In the genomic region with DNA sequence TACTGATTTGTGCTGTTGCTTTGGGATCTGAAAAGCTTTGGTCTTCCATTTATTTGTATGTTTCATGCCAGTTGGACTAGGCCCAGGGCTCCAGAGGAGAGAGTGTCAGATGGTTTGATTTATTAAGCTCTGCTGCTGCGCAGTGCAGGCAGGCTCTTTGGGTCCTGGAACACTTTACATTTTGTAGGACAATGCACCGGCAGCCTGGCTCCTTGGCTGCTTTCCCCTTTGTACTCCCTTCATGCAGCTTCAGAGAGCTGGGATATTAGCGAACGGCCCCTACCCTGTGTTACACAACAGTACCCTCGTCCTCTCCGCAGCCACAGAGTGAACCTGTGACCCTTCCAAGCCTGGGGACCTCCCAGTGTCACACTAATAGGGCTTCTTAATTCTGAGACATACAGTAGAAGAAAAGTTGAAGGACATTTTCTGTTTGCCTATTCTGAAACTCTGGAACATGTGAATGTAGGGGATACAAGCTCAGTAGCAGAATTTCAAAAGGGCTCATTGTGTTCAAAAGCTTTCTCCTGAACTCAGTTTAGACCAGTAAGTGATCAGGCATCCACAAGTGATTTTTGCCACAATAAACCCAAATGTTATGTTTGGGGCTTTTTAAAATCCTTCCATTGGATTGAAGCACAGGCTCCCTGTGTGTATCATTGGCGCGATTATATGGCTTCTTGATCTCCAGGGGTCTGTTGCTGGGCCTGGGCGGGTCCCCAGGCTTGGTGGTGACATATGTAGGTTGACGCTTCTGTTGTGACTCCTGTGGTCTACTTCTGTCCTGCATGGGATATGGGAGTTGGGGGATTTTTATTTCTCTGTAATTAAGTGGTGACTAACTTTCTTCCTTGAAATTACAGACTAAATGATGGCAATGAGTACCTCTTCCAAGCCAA, we compare ENCODE assay signal across 9 cellular contexts. TPM values are rescaled to one million over a fixed set of nuclear protein-coding genes. Genes with fewer than 3 reads are reported as not detected.
DNase-seq lines count a peak whose midpoint lies in the region; ATAC-seq and TF ChIP-seq lines count a peak whose summit lies in the region.
"Had no signal": no experiment of that assay in that cellular context is flagged by ENCODE, and none has a peak within 500 bp of the region (broad histone marks: within the 10 kb centered on the region; RNA-seq: fewer than 3 reads in every experiment).

No MANE protein-coding gene starts in this region.

- peaks cover 62 to 81% (median 78%) of the 10 kb centered on the region in 4 donors for H3K4me1 ChIP-seq in esophagus muscularis mucosa
- peaks cover 6 to 11% of the 10 kb centered on the region in 2 donors for H3K4me1 ChIP-seq in mucosa of rectum (ENCODE audit: control insufficient read depth in 2 of 2, insufficient read depth in 2 of 2, low read length in 2 of 2)

- no peak for TF ChIP-seq EP300 in esophagus muscularis mucosa (IDR thresholded peaks at IDR 0.05)

- peaks cover 86% of the 10 kb centered on the region for H3K36me3 Mint-ChIP-seq in activated T-cell treated with anti-CD3 and anti-CD28 coated beads, Interleukin-2, amount 50 U/mL, for 24 hours (ENCODE audit: low read depth)
- peaks cover 52% of the 10 kb centered on the region for H3K36me3 Mint-ChIP-seq in activated T-cell treated with anti-CD3 and anti-CD28 coated beads, Interleukin-2, amount 50 U/mL, for 4 hours (ENCODE audit: insufficient read depth)
- H3K36me3 Mint-ChIP-seq in type B pancreatic cell (peaks cover 71% of the 10 kb centered on the region), CD14-positive monocyte (peaks cover 53 to 72% of the 10 kb centered on the region in 2 donors)

- H3K9me3 ChIP-seq in esophagus muscularis mucosa (no peaks in the 10 kb centered on the region), mucosa of rectum (ENCODE audit: control insufficient read depth in 2 of 2, low read length in 2 of 2) (no peaks in the 10 kb centered on the region)

- no peaks in the 10 kb centered on the region for H3K27me3 Mint-ChIP-seq in activated T-cell treated with anti-CD3 and anti-CD28 coated beads, Interleukin-2, amount 50 U/mL, for 24 hours
- H3K27me3 Mint-ChIP-seq in activated T-cell treated with anti-CD3 and anti-CD28 coated beads, Interleukin-2, amount 50 U/mL, for 4 hours (ENCODE audit: low read depth) = no peaks in the 10 kb centered on the region
- H3K27me3 Mint-ChIP-seq in type B pancreatic cell (no peaks in the 10 kb centered on the region), CD14-positive monocyte (ENCODE audit: low read depth in 3 of 3) (peaks cover 0 to 2% (median 0%) of the 10 kb centered on the region in 3 donors)

- H3K4me3 Mint-ChIP-seq in activated T-cell treated with anti-CD3 and anti-CD28 coated beads, Interleukin-2, amount 50 U/mL, for 24 hours = no peak overlapping the region
- no peak overlapping the region for H3K4me3 Mint-ChIP-seq in activated T-cell treated with anti-CD3 and anti-CD28 coated beads, Interleukin-2, amount 50 U/mL, for 4 hours
- H3K4me3 Mint-ChIP-seq in type B pancreatic cell (no peak overlapping the region), CD14-positive monocyte (no peak overlapping the region)

- peaks cover 8% of the 10 kb centered on the region for H3K4me1 Mint-ChIP-seq in activated T-cell treated with anti-CD3 and anti-CD28 coated beads, Interleukin-2, amount 50 U/mL, for 24 hours (ENCODE audit: low read depth)
- H3K4me1 Mint-ChIP-seq in activated T-cell treated with anti-CD3 and anti-CD28 coated beads, Interleukin-2, amount 50 U/mL, for 4 hours (ENCODE audit: low read depth) = peaks cover 4% of the 10 kb centered on the region
- H3K4me1 Mint-ChIP-seq in type B pancreatic cell (ENCODE audit: unreplicated experiment) (peaks cover 18% of the 10 kb centered on the region), CD14-positive monocyte (peaks cover 47% of the 10 kb centered on the region)

- peak overlapping the region; percentile 45 for H3K27ac Mint-ChIP-seq in activated T-cell treated with anti-CD3 and anti-CD28 coated beads, Interleukin-2, amount 50 U/mL, for 24 hours
- H3K27ac Mint-ChIP-seq in type B pancreatic cell (peak overlapping the region; percentile 61), CD14-positive monocyte (peak overlapping the region in 2 of 7 donors; percentile 12 to 21)

- no peaks in the 10 kb centered on the region for H3K9me3 Mint-ChIP-seq in activated T-cell treated with anti-CD3 and anti-CD28 coated beads, Interleukin-2, amount 50 U/mL, for 24 hours
- H3K9me3 Mint-ChIP-seq in activated T-cell treated with anti-CD3 and anti-CD28 coated beads, Interleukin-2, amount 50 U/mL, for 4 hours = no peaks in the 10 kb centered on the region
- H3K9me3 Mint-ChIP-seq in type B pancreatic cell = no peaks in the 10 kb centered on the region
- H3K9me3 Mint-ChIP-seq in CD14-positive monocyte = no peaks in the 10 kb centered on the region

- DNase-seq in activated T-cell treated with anti-CD3 and anti-CD28 coated beads, Interleukin-2, amount 50 U/mL, for 24 hours = no peak
- no peak for DNase-seq in activated T-cell treated with anti-CD3 and anti-CD28 coated beads, Interleukin-2, amount 50 U/mL, for 4 hours
- DNase-seq in esophagus muscularis mucosa (ENCODE audit: extremely low spot score) (no peak), type B pancreatic cell (ENCODE audit: extremely low spot score, unreplicated experiment) (no peak), CD14-positive monocyte (ENCODE audit: low spot score) (no peak)
- no peak for DNase-seq in activated T-cell treated with anti-CD3 and anti-CD28 coated beads, Interleukin-2, amount 50 U/mL, for 48 hours
- no peak for DNase-seq in NK-92 treated with Interleukin-12 subunit alpha and Interleukin-12 subunit beta, amount 100 ng/mL, for 24 hours (lab: John Stamatoyannopoulos, UW)

- TF ChIP-seq CTCF in esophagus muscularis mucosa (IDR thresholded peaks at IDR 0.05) = no peak
- TF ChIP-seq CTCF in type B pancreatic cell (conservative IDR thresholded peaks at IDR 0.05) = no peak
- no peak for TF ChIP-seq CTCF in CD14-positive monocyte (IDR thresholded peaks at IDR 0.05)

- 46% methylated on average over 10 of the region's 10 CpGs for WGBS in esophagus muscularis mucosa

- no peak for TF ChIP-seq POLR2A in esophagus muscularis mucosa (IDR thresholded peaks at IDR 0.05; ENCODE audit: low read depth)

- peaks cover 15 to 90% (median 64%) of the 10 kb centered on the region in 4 donors for H3K36me3 ChIP-seq in esophagus muscularis mucosa
- H3K36me3 ChIP-seq in mucosa of rectum (ENCODE audit: control insufficient read depth in 2 of 2, insufficient read depth in 2 of 2, low read length in 2 of 2) = peaks cover 76 to 87% of the 10 kb centered on the region in 2 donors

- H3K9ac ChIP-seq in mucosa of rectum (ENCODE audit: low read depth in 1 of 2, low read length in 2 of 2) = no peak overlapping the region

- no peak for ATAC-seq in activated T-cell treated with anti-CD3 and anti-CD28 coated beads, Interleukin-2, amount 50 U/mL, for 4 hours

- no peak overlapping the region for H3K4me3 ChIP-seq in esophagus muscularis mucosa
- no peak overlapping the region for H3K4me3 ChIP-seq in mucosa of rectum (ENCODE audit: low read length in 2 of 2)
- H3K4me3 ChIP-seq: PC-9 had no signal

- intact Hi-C loops in esophagus muscularis mucosa (cut with DNase I) = no loop called here
- intact Hi-C loops in CD14-positive monocyte (cut with micrococcal nuclease) = loop anchor here (5.0 kb wide), 3 partner anchors 40 to 510 kb away; no protein-coding TSS in a partner anchor

- peak overlapping the region; percentile 82 to 87 (median 84) for H3K27ac ChIP-seq in esophagus muscularis mucosa (replicated peaks in 1 of 4)
- H3K27ac ChIP-seq in mucosa of rectum (ENCODE audit: low read depth in 2 of 2, low read length in 2 of 2) = peak overlapping the region; percentile 54 to 64
- H3K27ac ChIP-seq: PC-9 had no signal

- H3K27me3 ChIP-seq in esophagus muscularis mucosa (no peaks in the 10 kb centered on the region), mucosa of rectum (ENCODE audit: control insufficient read depth in 2 of 2, insufficient read depth in 2 of 2, low read length in 2 of 2) (no peaks in the 10 kb centered on the region)

RNA-seq across cellular contexts. Expression of a gene that starts 56.5 kb away (rescaled TPM):
- under 1 TPM; 0.28 to 0.71 (median 0.55) TPM for total RNA-seq in activated T-cell treated with anti-CD3 and anti-CD28 coated beads, Interleukin-2, amount 50 U/mL, for 4 hours
- total RNA-seq in esophagus muscularis mucosa (1 to 10 TPM in 1 of 4 donors, under 1 TPM in 3; 0.75 to 4.6 (median 0.89) TPM), type B pancreatic cell (ENCODE audit: low replicate concordance) (6.0 and 8.1 TPM in 2 replicates)
- not detected for polyA plus RNA-seq in CD14-positive monocyte
